In genomic region chr11:62514151-62514550, GRCh38 we compare ENCODE assay signal across 16 cellular contexts. TPM values are rescaled to one million over a fixed set of nuclear protein-coding genes. Genes with fewer than 3 reads are reported as not detected.
A peak's percentile ranks its signal among the peaks of the same experiment; 100 is the strongest.
DNase-seq lines count a peak whose midpoint lies in the region; ATAC-seq and TF ChIP-seq lines count a peak whose summit lies in the region.
"Had no signal": no experiment of that assay in that cellular context is flagged by ENCODE, and none has a peak within 500 bp of the region (broad histone marks: within the 10 kb centered on the region; RNA-seq: fewer than 3 reads in every experiment).

No MANE protein-coding gene starts in this region.

- no peak for DNase-seq in activated naive CD4-positive, alpha-beta T cell treated with anti-CD3 and anti-CD28 coated beads, Interleukin-2, amount 50 U/mL, for 72 hours (ENCODE audit: low spot score in 2 of 2)
- DNase-seq in activated naive CD4-positive, alpha-beta T cell (lab: John Stamatoyannopoulos, UW): no peak
- DNase-seq in epithelial cell of esophagus (ENCODE audit: low read depth) (peak; percentile 19), COR-L47 (lab: John Stamatoyannopoulos, UW) (no peak)
- DNase-seq in stimulated activated naive CD8-positive, alpha-beta T cell treated with anti-CD3 and anti-CD28 coated beads, Interleukin-15, Interleukin-2, amounts not matched to agents 100 U/mL and 50 U/mL, for 24 hours: no peak
- DNase-seq in activated T-cell treated with anti-CD3 and anti-CD28 coated beads, Interleukin-2, amount 50 U/mL, for 24 hours: no peak
- no peak for DNase-seq in activated T-cell treated with anti-CD3 and anti-CD28 coated beads, Interleukin-2, amount 50 U/mL, for 1 hour
- DNase-seq: activated naive CD4-positive, alpha-beta T cell treated with anti-CD3 and anti-CD28 coated beads, Interleukin-2, amount 50 U/mL, for 16 hours; effector memory CD4-positive, alpha-beta T cell; foreskin melanocyte; Karpas-422; NCI-H1417; NCI-H345; retina had no signal

- H3K4me3 ChIP-seq in epithelial cell of esophagus (ENCODE audit: low read length): no peak overlapping the region
- H3K4me3 ChIP-seq: breast epithelium had no signal

- H3K4me3 Mint-ChIP-seq in activated T-cell treated with anti-CD3 and anti-CD28 coated beads, Interleukin-2, amount 50 U/mL, for 24 hours: no peak overlapping the region

- no peak overlapping the region for H3K27ac Mint-ChIP-seq in activated naive CD4-positive, alpha-beta T cell treated with anti-CD3 and anti-CD28 coated beads, Interleukin-2, amount 50 U/mL, for 72 hours
- no peak overlapping the region for H3K27ac Mint-ChIP-seq in activated T-cell treated with anti-CD3 and anti-CD28 coated beads, Interleukin-2, amount 50 U/mL, for 24 hours

- TF ChIP-seq CTCF in epithelial cell of esophagus (IDR thresholded peaks at IDR 0.05; ENCODE audit: insufficient read depth, low read depth, low read length, missing control alignments): no peak

- H3K4me1 Mint-ChIP-seq in activated T-cell treated with anti-CD3 and anti-CD28 coated beads, Interleukin-2, amount 50 U/mL, for 24 hours (ENCODE audit: low read depth): peaks cover 2% of the 10 kb centered on the region

- H3K9me3 Mint-ChIP-seq in activated naive CD4-positive, alpha-beta T cell treated with anti-CD3 and anti-CD28 coated beads, Interleukin-2, amount 50 U/mL, for 72 hours: no peaks in the 10 kb centered on the region
- H3K9me3 Mint-ChIP-seq in activated T-cell treated with anti-CD3 and anti-CD28 coated beads, Interleukin-2, amount 50 U/mL, for 24 hours: no peaks in the 10 kb centered on the region

- H3K27me3 Mint-ChIP-seq in activated T-cell treated with anti-CD3 and anti-CD28 coated beads, Interleukin-2, amount 50 U/mL, for 24 hours: no peaks in the 10 kb centered on the region

- peak; percentile 32 to 76 for ATAC-seq in activated naive CD4-positive, alpha-beta T cell treated with anti-CD3 and anti-CD28 coated beads, Interleukin-2, amount 50 U/mL, for 72 hours
- ATAC-seq in HG02678 (IDR thresholded peaks at IDR 0.05; ENCODE audit: unreplicated experiment): peak; percentile 47
- peak; percentile 57 for ATAC-seq in stimulated activated naive CD8-positive, alpha-beta T cell treated with anti-CD3 and anti-CD28 coated beads, Interleukin-15, Interleukin-2, amounts not matched to agents 100 U/mL and 50 U/mL, for 24 hours

- no peaks in the 10 kb centered on the region for H3K36me3 Mint-ChIP-seq in activated naive CD4-positive, alpha-beta T cell treated with anti-CD3 and anti-CD28 coated beads, Interleukin-2, amount 50 U/mL, for 72 hours
- H3K36me3 Mint-ChIP-seq in activated T-cell treated with anti-CD3 and anti-CD28 coated beads, Interleukin-2, amount 50 U/mL, for 24 hours (ENCODE audit: low read depth): peaks cover 32% of the 10 kb centered on the region

RNA-seq across cellular contexts. Expression of gene AHNAK, which starts 32.5 kb away (rescaled TPM):
- total RNA-seq in activated naive CD4-positive, alpha-beta T cell treated with anti-CD3 and anti-CD28 coated beads, Interleukin-2, amount 50 U/mL, for 72 hours: 10 to 100 TPM; 17.6 to 97.3 TPM

RNA-seq across cellular contexts. Expression of gene EEF1G, which starts 59.5 kb away (rescaled TPM):
- total RNA-seq in activated naive CD4-positive, alpha-beta T cell treated with anti-CD3 and anti-CD28 coated beads, Interleukin-2, amount 50 U/mL, for 72 hours: 1,000 to 10,000 TPM; 1,622 to 2,023 TPM
